In genomic region chr11:35173620-35174278, GRCh38 we compare ENCODE assay signal across 12 cellular contexts. TPM values are rescaled to one million over a fixed set of nuclear protein-coding genes. Genes with fewer than 3 reads are reported as not detected.
DNase-seq lines count a peak whose midpoint lies in the region; ATAC-seq, FAIRE-seq and TF ChIP-seq lines count a peak whose summit lies in the region.
"Had no signal": no experiment of that assay in that cellular context is flagged by ENCODE, and none has a peak within 500 bp of the region (broad histone marks: within the 10 kb centered on the region; RNA-seq: fewer than 3 reads in every experiment).

No MANE protein-coding gene starts in this region.

- H3K36me3 ChIP-seq in HepG2 (replicated peaks in 1 of 2; ENCODE audit: control insufficient read depth in 1 of 2, insufficient read depth in 2 of 2, low read length in 2 of 2): no peaks in the 10 kb centered on the region

- FAIRE-seq in HepG2 (lab: Jason Lieb, UNC): no peak
- FAIRE-seq: TTC549 had no signal

- H3K27ac ChIP-seq in HepG2 (ENCODE audit: extremely low read length, insufficient read depth, low read length): no peak overlapping the region

- 0 out of 2 replicates have a peak overlapping the region, but pooled peaks have one; percentile 34 for H3K4me2 ChIP-seq in HepG2 (ENCODE audit: low read depth, low read length)

- H3K9ac ChIP-seq in HepG2 (ENCODE audit: insufficient read depth, low read depth, low read length): no peak overlapping the region

- POLR2A ChIA-PET in activated CD4-positive, alpha-beta T cell treated with anti-CD3 and anti-CD28 coated beads, Interleukin-2, amount 10 ng/mL, durations not matched to agents 7 days and 5 days (lab: Charles Lee): no interaction called here
- POLR2A ChIA-PET in activated CD4-positive, alpha-beta memory T cell treated with anti-CD3 and anti-CD28 coated beads for 36 hours (lab: Charles Lee): interaction anchor here (0.5 to 2.3 kb wide), 9 partner anchors 8 to 142 kb away, joined by 3 to 24 read pairs (median 3); no protein-coding TSS in a partner anchor
- POLR2A ChIA-PET in HepG2 (lab: Yijun Ruan, JAX): no interaction called here

- peak; percentile 27 for DNase-seq in activated CD4-positive, alpha-beta T cell treated with anti-CD3 and anti-CD28 coated beads, Interleukin-2, amount 10 ng/mL, durations not matched to agents 7 days and 5 days
- DNase-seq in activated CD4-positive, alpha-beta T cell treated with anti-CD3 and anti-CD28 coated beads for 48 hours: no peak
- DNase-seq in activated CD4-positive, alpha-beta memory T cell treated with anti-CD3 and anti-CD28 coated beads for 36 hours: no peak
- no peak for DNase-seq in HepG2 (ENCODE audit: low spot score)
- DNase-seq in type B pancreatic cell (ENCODE audit: extremely low spot score, unreplicated experiment): no peak
- no peak for DNase-seq in HPDE6-E6E7 (ENCODE audit: extremely low spot score)
- DNase-seq: caudate nucleus, NCI-H2029 had no signal

- no peaks in the 10 kb centered on the region for H3K27me3 Mint-ChIP-seq in activated CD4-positive, alpha-beta T cell treated with anti-CD3 and anti-CD28 coated beads, Interleukin-2, amount 10 ng/mL, durations not matched to agents 7 days and 5 days
- H3K27me3 Mint-ChIP-seq in activated CD4-positive, alpha-beta memory T cell treated with anti-CD3 and anti-CD28 coated beads for 36 hours: no peaks in the 10 kb centered on the region
- H3K27me3 Mint-ChIP-seq in type B pancreatic cell: no peaks in the 10 kb centered on the region

- TF ChIP-seq POLR2A in HepG2 (IDR thresholded peaks at IDR 0.05; ENCODE audit: insufficient read depth in 1 of 2, low read depth in 2 of 2, low read length in 2 of 2): no peak

- peak overlapping the region; percentile 90 for H3K27ac Mint-ChIP-seq in activated CD4-positive, alpha-beta T cell treated with anti-CD3 and anti-CD28 coated beads, Interleukin-2, amount 10 ng/mL, durations not matched to agents 7 days and 5 days
- H3K27ac Mint-ChIP-seq in activated CD4-positive, alpha-beta memory T cell treated with anti-CD3 and anti-CD28 coated beads for 36 hours: peak overlapping the region; percentile 82
- peak overlapping the region; percentile 75 for H3K27ac Mint-ChIP-seq in type B pancreatic cell

- TF ChIP-seq RAD21 in HepG2 (CRISPR knock-in tag; IDR thresholded peaks at IDR 0.05): no peak

- CTCF ChIA-PET in activated CD4-positive, alpha-beta T cell treated with anti-CD3 and anti-CD28 coated beads, Interleukin-2, amount 10 ng/mL, durations not matched to agents 7 days and 5 days (lab: Charles Lee): interaction anchor here (0.9 to 1.2 kb wide), 3 partner anchors 57 to 167 kb away, joined by 3 read pairs; no protein-coding TSS in a partner anchor
- CTCF ChIA-PET in activated CD4-positive, alpha-beta memory T cell treated with anti-CD3 and anti-CD28 coated beads for 36 hours (lab: Charles Lee): interaction anchor here (0.7 to 2.5 kb wide), 4 partner anchors 11 to 216 kb away, joined by 3 to 8 read pairs (median 4); partner anchors contain the start of gene CD44
- CTCF ChIA-PET in HepG2 (lab: Yijun Ruan, JAX; ENCODE audit: low intra/inter-chr PET ratio, low total read pairs): no interaction called here

- no peaks in the 10 kb centered on the region for H4K20me1 ChIP-seq in HepG2 (ENCODE audit: insufficient read depth, low read length)

- H3K27me3 ChIP-seq in HepG2 (ENCODE audit: control insufficient read depth in 1 of 2, insufficient read depth in 2 of 2, low read length in 2 of 2): no peaks in the 10 kb centered on the region

- peak overlapping the region; percentile 54 for H3K4me3 Mint-ChIP-seq in activated CD4-positive, alpha-beta T cell treated with anti-CD3 and anti-CD28 coated beads, Interleukin-2, amount 10 ng/mL, durations not matched to agents 7 days and 5 days
- H3K4me3 Mint-ChIP-seq in activated CD4-positive, alpha-beta memory T cell treated with anti-CD3 and anti-CD28 coated beads for 36 hours: peak overlapping the region; percentile 43
- peak overlapping the region; percentile 30 for H3K4me3 Mint-ChIP-seq in type B pancreatic cell

- no TSS peak for BruUV-seq in HepG2 (replicated peaks; lab: Mats Ljungman, UMichigan)

- H3K79me2 ChIP-seq in HepG2 (ENCODE audit: insufficient read depth, low read length): no peaks in the 10 kb centered on the region

- H3K9me3 Mint-ChIP-seq in activated CD4-positive, alpha-beta T cell treated with anti-CD3 and anti-CD28 coated beads, Interleukin-2, amount 10 ng/mL, durations not matched to agents 7 days and 5 days: peaks cover 8% of the 10 kb centered on the region
- no peaks in the 10 kb centered on the region for H3K9me3 Mint-ChIP-seq in activated CD4-positive, alpha-beta memory T cell treated with anti-CD3 and anti-CD28 coated beads for 36 hours
- H3K9me3 Mint-ChIP-seq in type B pancreatic cell: no peaks in the 10 kb centered on the region

- H3K36me3 Mint-ChIP-seq in activated CD4-positive, alpha-beta T cell treated with anti-CD3 and anti-CD28 coated beads, Interleukin-2, amount 10 ng/mL, durations not matched to agents 7 days and 5 days (ENCODE audit: low read depth): peaks cover 81% of the 10 kb centered on the region
- H3K36me3 Mint-ChIP-seq in activated CD4-positive, alpha-beta memory T cell treated with anti-CD3 and anti-CD28 coated beads for 36 hours: peaks cover 60% of the 10 kb centered on the region
- H3K36me3 Mint-ChIP-seq in type B pancreatic cell: no peaks in the 10 kb centered on the region

- H3K4me1 ChIP-seq in HepG2 (ENCODE audit: insufficient read depth, low read length): peaks cover 20% of the 10 kb centered on the region

- no peak overlapping the region for H2AFZ ChIP-seq in HepG2 (ENCODE audit: low read length)

- no peak for TF ChIP-seq EP300 in HepG2 (IDR thresholded peaks at IDR 0.05; ENCODE audit: low read depth in 2 of 2, low read length in 2 of 2)
- TF ChIP-seq EP300 in HepG2 (CRISPR knock-in tag; IDR thresholded peaks at IDR 0.05; ENCODE audit: borderline replicate concordance): no peak

- ATAC-seq in HepG2 (no peak), GM18520 (IDR thresholded peaks at IDR 0.05; ENCODE audit: unreplicated experiment) (no peak), HG02840 (IDR thresholded peaks at IDR 0.05; ENCODE audit: low FRiP score, unreplicated experiment) (no peak)

- H3K4me1 Mint-ChIP-seq in activated CD4-positive, alpha-beta T cell treated with anti-CD3 and anti-CD28 coated beads, Interleukin-2, amount 10 ng/mL, durations not matched to agents 7 days and 5 days: peaks cover 95% of the 10 kb centered on the region
- peaks cover 95% of the 10 kb centered on the region for H3K4me1 Mint-ChIP-seq in activated CD4-positive, alpha-beta memory T cell treated with anti-CD3 and anti-CD28 coated beads for 36 hours (ENCODE audit: low read depth)
- H3K4me1 Mint-ChIP-seq in type B pancreatic cell (ENCODE audit: unreplicated experiment): peaks cover 18% of the 10 kb centered on the region

- intact Hi-C loops in activated CD4-positive, alpha-beta memory T cell treated with anti-CD3 and anti-CD28 coated beads for 36 hours (cut with micrococcal nuclease): loop anchor here (5.0 kb wide), 1 partner anchor 256 kb away; the partner anchor contains the start of genes APIP and PDHX
- intact Hi-C loops in HepG2 (cut with micrococcal nuclease; ENCODE audit: unreplicated experiment): no loop called here

- H3K4me3 ChIP-seq in HepG2 (replicated peaks in 1 of 3; ENCODE audit: insufficient read depth in 1 of 3, low read depth in 2 of 3, low read length in 3 of 3): no peak overlapping the region
- H3K4me3 ChIP-seq: smooth muscle cell had no signal

- in situ Hi-C loops in HepG2 (cut with HindIII; ENCODE audit: extremely low pct_ligation_motif_present, low pct_unique_long_range_greater_than_20kb): loop anchor here (10.0 kb wide), 1 partner anchor 59 kb away; no protein-coding TSS in a partner anchor

- 46% methylated on average over 2 of the region's 2 CpGs for WGBS in HepG2 (ENCODE audit: low lambda C conversion rate)

- no peaks in the 10 kb centered on the region for H3K9me3 ChIP-seq in HepG2 (ENCODE audit: low read length)

- TF ChIP-seq CTCF in HepG2 (CRISPR knock-in tag; IDR thresholded peaks at IDR 0.05): no peak
- no peak for TF ChIP-seq CTCF in type B pancreatic cell (conservative IDR thresholded peaks at IDR 0.05)

RNA-seq across cellular contexts. Expression of gene CD44, which starts 34.8 kb away (rescaled TPM):
- 100 to 1,000 TPM; 518 to 534 TPM for total RNA-seq in activated CD4-positive, alpha-beta T cell treated with anti-CD3 and anti-CD28 coated beads, Interleukin-2, amount 10 ng/mL, durations not matched to agents 7 days and 5 days
- 100 to 1,000 TPM; 440 to 442 TPM for total RNA-seq in activated CD4-positive, alpha-beta memory T cell treated with anti-CD3 and anti-CD28 coated beads for 36 hours
- 0.02 TPM in 1 of 2 replicates, not detected in the other for total RNA-seq in HepG2 (2016; rRNA removed; fragmentation: Illumina TruSeq; extraction: Trizol)
- total RNA-seq in HepG2 (2016; cell fraction: cytosol; rRNA removed; fragmentation: Illumina TruSeq; extraction: Trizol; ENCODE audit: low read depth): not detected in 2 replicates
- not detected in 2 replicates for total RNA-seq in HepG2 (2016; cell fraction: insoluble cytoplasmic fraction; rRNA removed; fragmentation: Illumina TruSeq; extraction: Trizol)
- total RNA-seq in HepG2 (2016; cell fraction: membrane; rRNA removed; fragmentation: Illumina TruSeq; extraction: Trizol): not detected in 2 replicates
- not detected in 2 replicates for total RNA-seq in HepG2 (2016; cell fraction: nucleus; rRNA removed; fragmentation: Illumina TruSeq; extraction: Trizol)
- polyA plus RNA-seq in HepG2 (2011; rRNA removed): 0.11 and 0.29 TPM in 2 replicates
- polyA plus RNA-seq in HepG2 (2011; cell fraction: cytosol; rRNA removed): 0.16 and 0.21 TPM in 2 replicates
- polyA plus RNA-seq in HepG2 (2011; cell fraction: nucleus; rRNA removed): not detected in 2 replicates
- not detected in 2 replicates for polyA plus RNA-seq in HepG2 (2012)
- not detected in 2 replicates for polyA plus RNA-seq in HepG2 (2016; cell fraction: cytosol; fragmentation: Illumina TruSeq; extraction: Trizol; ENCODE audit: low read depth)
- polyA plus RNA-seq in HepG2 (2016; cell fraction: insoluble cytoplasmic fraction; fragmentation: Illumina TruSeq; extraction: Trizol; ENCODE audit: low read depth): not detected in 2 replicates
- polyA plus RNA-seq in HepG2 (2016; cell fraction: membrane; fragmentation: Illumina TruSeq; extraction: Trizol; ENCODE audit: low read depth): not detected in 2 replicates
- not detected in 2 replicates for polyA plus RNA-seq in HepG2 (2016; cell fraction: nucleus; fragmentation: Illumina TruSeq; extraction: Trizol; ENCODE audit: insufficient read depth, low read depth)
- 343 TPM in 1 of 2 replicates, not detected in the other for polyA minus RNA-seq in HepG2 (2011; rRNA and poly(A)+ RNA removed; ENCODE audit: low replicate concordance)
- polyA minus RNA-seq in HepG2 (2011; cell fraction: cytosol; rRNA and poly(A)+ RNA removed): 0.97 TPM in 1 of 2 replicates, not detected in the other
- polyA minus RNA-seq in HepG2 (2011; cell fraction: nucleus; rRNA and poly(A)+ RNA removed): 0.39 and 0.62 TPM in 2 replicates
- total RNA-seq in type B pancreatic cell (ENCODE audit: low replicate concordance): 46.0 and 54.7 TPM in 2 replicates

Comparison
In these comparisons a context has a peak if more than half of its experiments do, and no peak if none do; other contexts are left out.
1. RNA of gene CD44, which starts 34.8 kb away (total RNA-seq): 518 to 534 TPM in activated CD4-positive, alpha-beta T cell treated with anti-CD3 and anti-CD28 coated beads, Interleukin-2, amount 10 ng/mL, durations not matched to agents 7 days and 5 days, 440 to 442 TPM in activated CD4-positive, alpha-beta memory T cell treated with anti-CD3 and anti-CD28 coated beads for 36 hours and 46.0 to 54.7 TPM in type B pancreatic cell; 0.02 TPM in HepG2; every median in the first group is over 10 times any median in the second.
2. Peak in every context shown above with its lines, with median percentiles within 50 percentile points of each other: H3K27ac Mint-ChIP-seq and H3K4me3 Mint-ChIP-seq.